In genomic region chr13:31913459-31913858, GRCh38 we compare ENCODE assay signal across 17 cellular contexts.
A peak's percentile ranks its signal among the peaks of the same experiment; 100 is the strongest.
DNase-seq lines count a peak whose midpoint lies in the region; ATAC-seq and TF ChIP-seq lines count a peak whose summit lies in the region.
"Had no signal": no experiment of that assay in that cellular context is flagged by ENCODE, and none has a peak within 500 bp of the region (broad histone marks: within the 10 kb centered on the region; RNA-seq: fewer than 3 reads in every experiment).

No MANE protein-coding gene starts in this region.

- peak overlapping the region; percentile 21 for H3K9ac ChIP-seq in adipocyte (ENCODE audit: low read length)

- H3K27me3 ChIP-seq in adipocyte (replicated peaks; ENCODE audit: control insufficient read depth, insufficient read depth, low read length): no peaks in the 10 kb centered on the region
- H3K27me3 ChIP-seq in right lobe of liver: no peaks in the 10 kb centered on the region
- H3K27me3 ChIP-seq: sigmoid colon, stomach had no signal

- in situ Hi-C loops in G401 (cut with HindIII; ENCODE audit: low sequenced_read_pairs): no loop called here

- H3K4me3 Mint-ChIP-seq in CD14-positive monocyte: no peak overlapping the region
- H3K4me3 Mint-ChIP-seq: activated naive CD8-positive, alpha-beta T cell treated with anti-CD3 and anti-CD28 coated beads, Interleukin-2, amount 50 U/mL, for 24 hours; activated T-cell treated with anti-CD3 and anti-CD28 coated beads, Interleukin-2, amount 50 U/mL, for 24 hours; T-helper 1 cell treated with Interleukin-12 subunit alpha and Interleukin-12 subunit beta and Interleukin-4 antibody, amounts not matched to agents 30 μg/mL and 1 μg/mL, for 36 hours had no signal

- peaks cover 10 to 13% of the 10 kb centered on the region in 2 donors for H3K36me3 Mint-ChIP-seq in CD14-positive monocyte

- ATAC-seq in right lobe of liver: peak; percentile 22 to 42 (median 38)
- ATAC-seq: activated naive CD8-positive, alpha-beta T cell treated with anti-CD3 and anti-CD28 coated beads, Interleukin-2, amount 50 U/mL, for 24 hours had no signal

- no peaks in the 10 kb centered on the region for H3K9me3 Mint-ChIP-seq in CD14-positive monocyte
- H3K9me3 Mint-ChIP-seq: activated naive CD8-positive, alpha-beta T cell treated with anti-CD3 and anti-CD28 coated beads, Interleukin-2, amount 50 U/mL, for 24 hours; activated T-cell treated with anti-CD3 and anti-CD28 coated beads, Interleukin-2, amount 50 U/mL, for 24 hours; T-helper 1 cell treated with Interleukin-12 subunit alpha and Interleukin-12 subunit beta and Interleukin-4 antibody, amounts not matched to agents 30 μg/mL and 1 μg/mL, for 36 hours had no signal

- peaks cover 0 to 1% (median 0%) of the 10 kb centered on the region in 3 donors for H3K27me3 Mint-ChIP-seq in CD14-positive monocyte (ENCODE audit: low read depth in 3 of 3)

- no peak for TF ChIP-seq CTCF in CD14-positive monocyte (IDR thresholded peaks at IDR 0.05)
- TF ChIP-seq CTCF in right lobe of liver (IDR thresholded peaks at IDR 0.05): no peak
- no peak for TF ChIP-seq CTCF in coronary artery (IDR thresholded peaks at IDR 0.05)

- peak overlapping the region in 4 of 7 donors; percentile 17 to 97 (median 38) for H3K27ac Mint-ChIP-seq in CD14-positive monocyte
- H3K27ac Mint-ChIP-seq: activated naive CD8-positive, alpha-beta T cell treated with anti-CD3 and anti-CD28 coated beads, Interleukin-2, amount 50 U/mL, for 24 hours; activated T-cell treated with anti-CD3 and anti-CD28 coated beads, Interleukin-2, amount 50 U/mL, for 24 hours; T-helper 1 cell treated with Interleukin-12 subunit alpha and Interleukin-12 subunit beta and Interleukin-4 antibody, amounts not matched to agents 30 μg/mL and 1 μg/mL, for 36 hours had no signal

- TF ChIP-seq POLR2A in right lobe of liver (IDR thresholded peaks at IDR 0.05): no peak

- 85% methylated on average over 2 of the region's 2 CpGs for WGBS in right lobe of liver (ENCODE audit: insufficient coverage, low coverage, low lambda C conversion rate, missing lambda C conversion rate)

- intact Hi-C loops in CD14-positive monocyte (cut with micrococcal nuclease): loop anchor here in 1 of 2 donors (5.0 kb wide), 2 partner anchors 89 to 119 kb away; partner anchors contain the start of gene FRY
- intact Hi-C loops in right lobe of liver (cut with DNase I): loop anchor here in 1 of 2 donors (10.0 kb wide), 1 partner anchor 71 kb away; no protein-coding TSS in a partner anchor

- H3K4me1 ChIP-seq in adipocyte (ENCODE audit: control insufficient read depth, insufficient read depth, low read length): peaks cover 38% of the 10 kb centered on the region
- H3K4me1 ChIP-seq in right lobe of liver: peaks cover 0 to 8% (median 0%) of the 10 kb centered on the region in 4 donors
- H3K4me1 ChIP-seq: sigmoid colon had no signal

- H3K36me3 ChIP-seq in adipocyte (ENCODE audit: control insufficient read depth, insufficient read depth, low read length, severe bottlenecking) (no peaks in the 10 kb centered on the region), right lobe of liver (no peaks in the 10 kb centered on the region)
- H3K36me3 ChIP-seq: lower lobe of right lung, sigmoid colon, stomach had no signal

- peaks cover 53% of the 10 kb centered on the region for H3K4me1 Mint-ChIP-seq in CD14-positive monocyte
- H3K4me1 Mint-ChIP-seq: activated naive CD8-positive, alpha-beta T cell treated with anti-CD3 and anti-CD28 coated beads, Interleukin-2, amount 50 U/mL, for 24 hours had no signal

- H3K4me3 ChIP-seq in adipocyte (ENCODE audit: low read length): no peak overlapping the region
- H3K4me3 ChIP-seq in right lobe of liver: no peak overlapping the region
- no peak overlapping the region for H3K4me3 ChIP-seq in coronary artery
- H3K4me3 ChIP-seq: lower lobe of right lung, sigmoid colon, stomach had no signal

- H3K27ac ChIP-seq in right lobe of liver: no peak overlapping the region
- H3K27ac ChIP-seq in coronary artery: no peak overlapping the region
- H3K27ac ChIP-seq: epithelial cell of prostate, lower lobe of right lung, sigmoid colon, stomach had no signal

- H3K9me3 ChIP-seq in adipocyte (ENCODE audit: control insufficient read depth, low read length) (no peaks in the 10 kb centered on the region), right lobe of liver (no peaks in the 10 kb centered on the region)
- H3K9me3 ChIP-seq: lower lobe of right lung, sigmoid colon, stomach had no signal

- DNase-seq in CD14-positive monocyte (ENCODE audit: low spot score) (no peak), LHCN-M2 (ENCODE audit: low read depth) (peak; percentile 26), adipocyte (ENCODE audit: low read depth) (peak; percentile 45), right lobe of liver (no peak), G401 (ENCODE audit: low spot score) (no peak), coronary artery (ENCODE audit: low spot score) (no peak)
- DNase-seq in stimulated activated CD4-positive, alpha-beta T cell treated with anti-CD3 and anti-CD28 coated beads, Interleukin-15, amount 100 ng/mL, for 24 hours: no peak
- DNase-seq: activated CD4-positive, alpha-beta T cell treated with anti-CD3 and anti-CD28 coated beads for 1 hour; activated naive CD8-positive, alpha-beta T cell treated with anti-CD3 and anti-CD28 coated beads, Interleukin-2, amount 50 U/mL, for 24 hours; activated T-cell treated with anti-CD3 and anti-CD28 coated beads, Interleukin-2, amount 50 U/mL, for 24 hours; lower lobe of right lung; MM.1S; RPMI8226; sigmoid colon; stomach had no signal

Comparison
In these comparisons a context has a peak if more than half of its experiments do, and no peak if none do; other contexts are left out.
1. DNase-seq: peak in LHCN-M2 (single experiment) and adipocyte (single experiment); none in CD14-positive monocyte (single experiment), right lobe of liver (0 of 3), G401 (single experiment), stimulated activated CD4-positive, alpha-beta T cell treated with anti-CD3 and anti-CD28 coated beads, Interleukin-15, amount 100 ng/mL, for 24 hours (single experiment) and coronary artery (single experiment).